ENCODE assay signal across 17 cellular contexts in the genomic region with DNA sequence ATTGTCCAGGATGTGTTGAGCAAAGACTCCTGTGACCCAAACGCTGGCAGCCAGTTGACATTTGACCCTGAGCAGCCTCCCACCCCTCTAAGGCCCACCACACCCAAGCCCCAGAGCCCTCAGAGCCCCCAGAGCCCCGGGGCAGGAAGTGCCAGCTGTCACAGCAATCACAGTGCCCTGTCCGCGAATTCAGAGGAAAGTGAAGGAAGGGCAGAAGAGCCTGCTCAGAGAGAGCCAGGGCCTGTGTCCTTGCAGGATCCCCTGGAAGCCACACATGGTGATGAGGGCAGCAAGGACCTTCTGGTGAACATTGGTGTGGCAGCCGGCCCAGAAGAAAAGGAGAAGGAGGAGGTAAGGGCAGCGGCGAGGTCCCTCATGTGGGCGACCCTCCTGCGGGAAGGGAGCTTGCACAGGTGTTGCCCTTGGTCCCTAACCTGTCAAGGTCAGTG.
A peak's percentile ranks its signal among the peaks of the same experiment; 100 is the strongest.
DNase-seq lines count a peak whose midpoint lies in the region; ATAC-seq and TF ChIP-seq lines count a peak whose summit lies in the region.
"Had no signal": no experiment of that assay in that cellular context is flagged by ENCODE, and none has a peak within 500 bp of the region (broad histone marks: within the 10 kb centered on the region; RNA-seq: fewer than 3 reads in every experiment).

No MANE protein-coding gene starts in this region.

- peak overlapping the region; percentile 60 to 91 (median 74) for H3K4me3 Mint-ChIP-seq in CD4-positive, CD25-positive, alpha-beta regulatory T cell
- H3K4me3 Mint-ChIP-seq: nephron progenitor cell had no signal

- no peak for ATAC-seq in CD4-positive, CD25-positive, alpha-beta regulatory T cell (ENCODE audit: low read depth in 2 of 2)
- ATAC-seq in GM18505 (IDR thresholded peaks at IDR 0.05; ENCODE audit: unreplicated experiment) = peak; percentile 20
- no peak for ATAC-seq in omental fat pad (ENCODE audit: low FRiP score)
- ATAC-seq: left colon had no signal

- H3K27me3 Mint-ChIP-seq in CD4-positive, CD25-positive, alpha-beta regulatory T cell = no peaks in the 10 kb centered on the region

- no peaks in the 10 kb centered on the region for H4K20me1 ChIP-seq in OCI-LY3 (ENCODE audit: insufficient read depth, low read length)

- H3K4me2 ChIP-seq in OCI-LY3 (ENCODE audit: low read length) = peak overlapping the region; percentile 62
- H3K4me2 ChIP-seq: PC-9 had no signal

- H3K4me1 Mint-ChIP-seq in CD4-positive, CD25-positive, alpha-beta regulatory T cell = peaks cover 3 to 19% (median 11%) of the 10 kb centered on the region in 4 donors
- H3K4me1 Mint-ChIP-seq: nephron progenitor cell had no signal

- no peaks in the 10 kb centered on the region for H3K36me3 Mint-ChIP-seq in CD4-positive, CD25-positive, alpha-beta regulatory T cell

- H3K36me3 ChIP-seq in CD4-positive, CD25-positive, alpha-beta regulatory T cell (ENCODE audit: control insufficient read depth, insufficient read depth, low read length) = no peaks in the 10 kb centered on the region
- H3K36me3 ChIP-seq in OCI-LY3 (replicated peaks; ENCODE audit: low read depth, low read length) = no peaks in the 10 kb centered on the region

- H2AFZ ChIP-seq in OCI-LY3 (ENCODE audit: low read depth, low read length) = no peak overlapping the region
- H2AFZ ChIP-seq: PC-9 had no signal

- peaks cover 13% of the 10 kb centered on the region for H3K4me1 ChIP-seq in CD4-positive, CD25-positive, alpha-beta regulatory T cell (ENCODE audit: control insufficient read depth, insufficient read depth, low read length, poor library complexity, severe bottlenecking)
- peaks cover 23% of the 10 kb centered on the region for H3K4me1 ChIP-seq in OCI-LY3 (ENCODE audit: low read length)

- TF ChIP-seq POLR2A in GM18505 (IDR thresholded peaks at IDR 0.05; ENCODE audit: borderline replicate concordance, extremely low read depth, insufficient read depth, insufficient read length) = no peak

- no peak for TF ChIP-seq CTCF in OCI-LY3 (IDR thresholded peaks at IDR 0.05; ENCODE audit: low read depth, low read length)
- TF ChIP-seq CTCF in omental fat pad (IDR thresholded peaks at IDR 0.05) = no peak

- no peak for DNase-seq in CD4-positive, CD25-positive, alpha-beta regulatory T cell
- DNase-seq in AG08395 (ENCODE audit: low spot score) (no peak), cerebellar nuclear complex (lab: John Stamatoyannopoulos, UW) (no peak), AML-193 (lab: John Stamatoyannopoulos, UW) (no peak), omental fat pad (ENCODE audit: low spot score) (no peak)
- DNase-seq: activated CD4-positive, alpha-beta T cell treated with anti-CD3 and anti-CD28 coated beads for 1 hour; activated effector memory CD4-positive, alpha-beta T cell treated with anti-CD3 and anti-CD28 coated beads, Interleukin-2, amount 50 U/mL, for 16 hours; left colon; NCI-H226; nephron progenitor cell; PC-9; sigmoid colon; stomach; SW 1271 had no signal

- no peaks in the 10 kb centered on the region for H3K27me3 ChIP-seq in CD4-positive, CD25-positive, alpha-beta regulatory T cell (ENCODE audit: control insufficient read depth, insufficient read depth, low read length)
- H3K27me3 ChIP-seq in OCI-LY3 (ENCODE audit: low read depth, low read length) (no peaks in the 10 kb centered on the region), layer of hippocampus (ENCODE audit: control insufficient read depth, insufficient read depth, low read length) (no peaks in the 10 kb centered on the region)
- H3K27me3 ChIP-seq: sigmoid colon, stomach had no signal

- H3K79me2 ChIP-seq in OCI-LY3 (ENCODE audit: low read length) = no peaks in the 10 kb centered on the region

- H3K27ac ChIP-seq in CD4-positive, CD25-positive, alpha-beta regulatory T cell (ENCODE audit: insufficient read depth, low read length, poor library complexity, severe bottlenecking) = no peak overlapping the region
- no peak overlapping the region for H3K27ac ChIP-seq in OCI-LY3 (ENCODE audit: low read length)
- H3K27ac ChIP-seq in layer of hippocampus (ENCODE audit: low read depth, low read length) = peak overlapping the region; percentile 35
- H3K27ac ChIP-seq: PC-9, sigmoid colon had no signal

- H3K27ac Mint-ChIP-seq in CD4-positive, CD25-positive, alpha-beta regulatory T cell = peak overlapping the region in 2 of 3 donors; percentile 34 to 65
- H3K27ac Mint-ChIP-seq: nephron progenitor cell had no signal

- H3K9ac ChIP-seq in OCI-LY3 (ENCODE audit: low read length) = no peak overlapping the region

- no peaks in the 10 kb centered on the region for H3K9me3 ChIP-seq in CD4-positive, CD25-positive, alpha-beta regulatory T cell (ENCODE audit: control insufficient read depth in 2 of 2, low read length in 2 of 2)
- H3K9me3 ChIP-seq in OCI-LY3 (ENCODE audit: insufficient read depth, low read length) = no peaks in the 10 kb centered on the region
- H3K9me3 ChIP-seq: sigmoid colon, stomach had no signal

- H3K4me3 ChIP-seq in CD4-positive, CD25-positive, alpha-beta regulatory T cell (ENCODE audit: low read depth, low read length) = no peak overlapping the region
- peak overlapping the region; percentile 35; the same call in 1 of the 2 replicates for H3K4me3 ChIP-seq in OCI-LY3 (ENCODE audit: low read length)
- H3K4me3 ChIP-seq: PC-9, sigmoid colon had no signal

- H3K9me3 Mint-ChIP-seq in CD4-positive, CD25-positive, alpha-beta regulatory T cell = no peaks in the 10 kb centered on the region
- H3K9me3 Mint-ChIP-seq: nephron progenitor cell had no signal
